20 cellular contexts compared by ENCODE assay signal in genomic region chr4:82639947-82640346, GRCh38.
A peak's percentile ranks its signal among the peaks of the same experiment; 100 is the strongest.
DNase-seq lines count a peak whose midpoint lies in the region; ATAC-seq, FAIRE-seq and TF ChIP-seq lines count a peak whose summit lies in the region.
"Had no signal": no experiment of that assay in that cellular context is flagged by ENCODE, and none has a peak within 500 bp of the region (broad histone marks: within the 10 kb centered on the region; RNA-seq: fewer than 3 reads in every experiment).

No MANE protein-coding gene starts in this region.

- no peaks in the 10 kb centered on the region for H3K36me3 Mint-ChIP-seq in H9 (ENCODE audit: insufficient read depth in 1 of 3, low read depth in 3 of 3)

- H2AFZ ChIP-seq in HepG2 (ENCODE audit: low read length) (no peak overlapping the region), H9 (ENCODE audit: low read length) (no peak overlapping the region)
- H2AFZ ChIP-seq: GM23248 had no signal

- H3K9me3 ChIP-seq in HepG2 (ENCODE audit: low read length), result no peaks in the 10 kb centered on the region
- H3K9me3 ChIP-seq in right lobe of liver, result no peaks in the 10 kb centered on the region
- no peaks in the 10 kb centered on the region for H3K9me3 ChIP-seq in right cardiac atrium (ENCODE audit: control insufficient read depth, low read length)
- no peaks in the 10 kb centered on the region for H3K9me3 ChIP-seq in ovary
- no peaks in the 10 kb centered on the region for H3K9me3 ChIP-seq in H9 (ENCODE audit: control insufficient read depth, low read depth, low read length)

- no peak overlapping the region for H4K91ac ChIP-seq in H9 (ENCODE audit: insufficient read length, low read depth, low read length)

- FAIRE-seq in HepG2 (lab: Jason Lieb, UNC), result no peak
- FAIRE-seq: A204.1, GM12878, GM18507 had no signal

- ATAC-seq in HepG2 (peak; percentile 59), right lobe of liver (no peak), right cardiac atrium (peak; percentile 69 to 78)
- ATAC-seq: GM12878 had no signal

- TF ChIP-seq EP300 in HepG2 (IDR thresholded peaks at IDR 0.05; ENCODE audit: low read depth in 2 of 2, low read length in 2 of 2) (no peak), HepG2 (CRISPR knock-in tag; IDR thresholded peaks at IDR 0.05; ENCODE audit: borderline replicate concordance) (no peak), ovary (IDR thresholded peaks at IDR 0.05) (no peak)

- no peaks in the 10 kb centered on the region for H3K9me3 Mint-ChIP-seq in H9
- H3K9me3 Mint-ChIP-seq: CD8-positive, alpha-beta memory T cell had no signal

- no peak overlapping the region for H4K8ac ChIP-seq in H9 (replicated peaks; ENCODE audit: insufficient read length, low read depth, low read length)

- no peak overlapping the region for H3K56ac ChIP-seq in H9 (ENCODE audit: insufficient read length, low read depth, low read length)

- CTCF ChIA-PET in HepG2 (lab: Yijun Ruan, JAX; ENCODE audit: low intra/inter-chr PET ratio, low total read pairs), result no interaction called here

- H3K23me2 ChIP-seq in H9 (ENCODE audit: insufficient read length, low read depth, low read length, poor library complexity, severe bottlenecking), result no peaks in the 10 kb centered on the region

- H3K9ac ChIP-seq in HepG2 (ENCODE audit: insufficient read depth, low read depth, low read length), result no peak overlapping the region
- H3K9ac ChIP-seq in H9 (ENCODE audit: extremely low read depth, insufficient read length, low read length), result no peak overlapping the region
- H3K9ac ChIP-seq: BLaER1 treated with 17β-estradiol and CSF1 and Interleukin-3, amounts not matched to agents 10 nM and 100 nM; GM23248 had no signal

- no peak overlapping the region for H3K4ac ChIP-seq in H9 (ENCODE audit: low read depth, low read length)

- DNase-seq in HepG2 (ENCODE audit: low spot score) (no peak), right lobe of liver (no peak), right cardiac atrium (peak; percentile 36 to 66 (median 63)), ovary (peak; percentile 50 to 60 (median 52)), KG1 (lab: John Stamatoyannopoulos, UW) (no peak), H9 (no peak), RPMI8226 (no peak), COLO668 (lab: John Stamatoyannopoulos, UW; ENCODE audit: unreplicated experiment) (no peak)
- DNase-seq: CD8-positive, alpha-beta memory T cell; GDM1; GM23248; NCI-H1417 treated with DMSO at 0.1 percent for 48 hours; NCI-H1930; NCI-H446; NK-92 treated with Interleukin-12 subunit alpha and Interleukin-12 subunit beta, amount 100 ng/mL, for 24 hours had no signal

- TF ChIP-seq RAD21 in HepG2 (CRISPR knock-in tag; IDR thresholded peaks at IDR 0.05), result no peak

- 13% methylated on average over 4 of the region's 8 CpGs for WGBS in HepG2 (ENCODE audit: low lambda C conversion rate)
- WGBS in right lobe of liver (ENCODE audit: insufficient coverage, low coverage, low lambda C conversion rate, missing lambda C conversion rate), result 57% methylated on average over 3 of the region's 8 CpGs
- 66% methylated on average over 8 of the region's 8 CpGs for WGBS in right cardiac atrium
- 15 to 40% (median 28%) methylated on average over 8 of the region's 8 CpGs for WGBS in ovary, 3 donors
- WGBS in H9 (ENCODE audit: extremely low coverage, insufficient read length, low lambda C conversion rate), result no CpG with 5 or more reads among the region's 8 CpGs

- H4K20me1 ChIP-seq in HepG2 (ENCODE audit: insufficient read depth, low read length) (no peaks in the 10 kb centered on the region), H9 (ENCODE audit: control insufficient read depth, insufficient read depth, insufficient read length) (no peaks in the 10 kb centered on the region)
- H4K20me1 ChIP-seq: BLaER1 treated with 17β-estradiol and CSF1 and Interleukin-3, amounts not matched to agents 10 nM and 100 nM had no signal

- peaks cover 5% of the 10 kb centered on the region for H3K27me3 Mint-ChIP-seq in H9 (ENCODE audit: low read depth)
- H3K27me3 Mint-ChIP-seq: CD8-positive, alpha-beta memory T cell had no signal

- H3K4me3 ChIP-seq in HepG2 (replicated peaks in 1 of 3; ENCODE audit: insufficient read depth in 1 of 3, low read depth in 2 of 3, low read length in 3 of 3) (no peak overlapping the region), right lobe of liver (no peak overlapping the region), right cardiac atrium (ENCODE audit: low read length) (no peak overlapping the region), ovary (no peak overlapping the region)
- H3K4me3 ChIP-seq: BLaER1 treated with 17β-estradiol and CSF1 and Interleukin-3, amounts not matched to agents 10 nM and 100 nM; GM12878; GM23248 had no signal

- peaks cover 0 to 6% of the 10 kb centered on the region in 2 experiments; a peak in 2 of 4 replicates for H3K4me1 Mint-ChIP-seq in H9
- H3K4me1 Mint-ChIP-seq: CD8-positive, alpha-beta memory T cell had no signal

- H2BK120ac ChIP-seq in H9 (ENCODE audit: low read depth, low read length, poor library complexity, severe bottlenecking), result no peak overlapping the region

- no peak overlapping the region for H3T11ph ChIP-seq in H9 (ENCODE audit: low read length)

- no peak overlapping the region for H2BK5ac ChIP-seq in H9 (ENCODE audit: insufficient read length, low read length)

- H4K5ac ChIP-seq in H9 (ENCODE audit: insufficient read length, low read depth, low read length), result no peak overlapping the region

- H2AK5ac ChIP-seq in H9 (ENCODE audit: insufficient read length, low read length), result no peak overlapping the region

- TF ChIP-seq POLR2A in HepG2 (IDR thresholded peaks at IDR 0.05; ENCODE audit: insufficient read depth in 1 of 2, low read depth in 2 of 2, low read length in 2 of 2) (no peak), right lobe of liver (IDR thresholded peaks at IDR 0.05) (no peak), ovary (IDR thresholded peaks at IDR 0.05) (no peak)

- no peaks in the 10 kb centered on the region for H3K79me1 ChIP-seq in H9 (ENCODE audit: insufficient read depth, low read depth, low read length, poor library complexity, severe bottlenecking)

- no peak overlapping the region for H3K18ac ChIP-seq in H9 (ENCODE audit: insufficient read length, low read depth, low read length)

- POLR2A ChIA-PET in HepG2 (lab: Yijun Ruan, JAX), result no interaction called here

- no peak overlapping the region for H2BK20ac ChIP-seq in H9 (ENCODE audit: low read depth, low read length, poor library complexity, severe bottlenecking)

- H3K4me3 Mint-ChIP-seq in H9, result no peak overlapping the region
- H3K4me3 Mint-ChIP-seq: CD8-positive, alpha-beta memory T cell had no signal

- no peaks in the 10 kb centered on the region for H3K79me2 ChIP-seq in HepG2 (ENCODE audit: insufficient read depth, low read length)
- H3K79me2 ChIP-seq in H9 (ENCODE audit: insufficient read depth, low read length), result no peaks in the 10 kb centered on the region

- TF ChIP-seq CTCF in HepG2 (CRISPR knock-in tag; IDR thresholded peaks at IDR 0.05) (no peak), right lobe of liver (IDR thresholded peaks at IDR 0.05) (no peak), ovary (IDR thresholded peaks at IDR 0.05) (no peak), H9 (conservative IDR thresholded peaks at IDR 0.05) (no peak)

- H3K4me1 ChIP-seq in HepG2 (ENCODE audit: insufficient read depth, low read length) (peaks cover 8% of the 10 kb centered on the region; the same call in 1 of the 2 replicates), right lobe of liver (no peaks in the 10 kb centered on the region), right cardiac atrium (ENCODE audit: control insufficient read depth, insufficient read depth, low read length) (peaks cover 2% of the 10 kb centered on the region), ovary (ENCODE audit: insufficient read depth) (peaks cover 10% of the 10 kb centered on the region), H9 (ENCODE audit: insufficient read depth, low read length) (no peaks in the 10 kb centered on the region)

- no TSS peak for BruUV-seq in HepG2 (replicated peaks; lab: Mats Ljungman, UMichigan)

- H2BK12ac ChIP-seq in H9 (ENCODE audit: insufficient read length, low read depth, low read length), result no peak overlapping the region

- in situ Hi-C loops in HepG2 (cut with HindIII; ENCODE audit: extremely low pct_ligation_motif_present, low pct_unique_long_range_greater_than_20kb), result no loop called here

- peaks cover 0 to 2% of the 10 kb centered on the region in 2 experiments; a peak in 2 of 5 replicates for H3K27me3 ChIP-seq in HepG2 (ENCODE audit: control insufficient read depth in 1 of 2, insufficient read depth in 2 of 2, low read length in 2 of 2)
- H3K27me3 ChIP-seq in right lobe of liver, result no peaks in the 10 kb centered on the region
- no peaks in the 10 kb centered on the region for H3K27me3 ChIP-seq in right cardiac atrium (ENCODE audit: control insufficient read depth, insufficient read depth)
- H3K27me3 ChIP-seq in ovary, result no peaks in the 10 kb centered on the region
- H3K27me3 ChIP-seq in H9 (ENCODE audit: insufficient read depth, low read length), result no peaks in the 10 kb centered on the region
- H3K27me3 ChIP-seq: BLaER1 treated with 17β-estradiol and CSF1 and Interleukin-3, amounts not matched to agents 10 nM and 100 nM had no signal

- H3K27ac ChIP-seq in HepG2 (ENCODE audit: extremely low read length, insufficient read depth, low read length) (no peak overlapping the region), right lobe of liver (no peak overlapping the region), right cardiac atrium (ENCODE audit: low read length) (no peak overlapping the region), ovary (peak overlapping the region; percentile 4 to 8), H9 (ENCODE audit: insufficient read length, low read depth, low read length) (no peak overlapping the region)
- H3K27ac ChIP-seq: BLaER1 treated with 17β-estradiol and CSF1 and Interleukin-3, amounts not matched to agents 10 nM and 100 nM; GM23248; RWPE1 had no signal

- no peak overlapping the region for H3K23ac ChIP-seq in H9 (ENCODE audit: insufficient read length, low read depth, low read length)

- no peak overlapping the region; a peak in 1 of 7 replicates for H3K27ac Mint-ChIP-seq in H9

- intact Hi-C loops in HepG2 (cut with micrococcal nuclease; ENCODE audit: unreplicated experiment), result no loop called here
- intact Hi-C loops in right lobe of liver (cut with DNase I), result no loop called here
- intact Hi-C loops in right cardiac atrium (cut with DNase I), result no loop called here
- intact Hi-C loops in ovary (cut with DNase I), result no loop called here

- H3K36me3 ChIP-seq in HepG2 (replicated peaks in 1 of 2; ENCODE audit: control insufficient read depth in 1 of 2, insufficient read depth in 2 of 2, low read length in 2 of 2) (no peaks in the 10 kb centered on the region), right lobe of liver (no peaks in the 10 kb centered on the region), ovary (no peaks in the 10 kb centered on the region)

- H2BK15ac ChIP-seq in H9 (ENCODE audit: low read depth, low read length), result no peak overlapping the region

- H3K14ac ChIP-seq in H9 (ENCODE audit: insufficient read depth, low read length), result no peak overlapping the region

- peak overlapping the region; percentile 42 for H3K4me2 ChIP-seq in HepG2 (ENCODE audit: low read depth, low read length)
- H3K4me2 ChIP-seq in H9 (ENCODE audit: insufficient read depth, insufficient read length, low read length), result no peak overlapping the region

Comparison
In these comparisons a context has a peak if more than half of its experiments do, and no peak if none do; other contexts are left out.
1. ATAC-seq: peak in HepG2 (single experiment) and right cardiac atrium (2 of 2); none in right lobe of liver (0 of 4).
2. DNase-seq: peak in right cardiac atrium (3 of 3) and ovary (5 of 5); none in HepG2 (single experiment), right lobe of liver (0 of 3), KG1 (single experiment), H9 (single experiment), RPMI8226 (single experiment) and COLO668 (single experiment).
3. H3K27ac ChIP-seq: peak in ovary (2 of 2); none in HepG2 (single experiment), right lobe of liver (0 of 3), right cardiac atrium (single experiment) and H9 (single experiment).